Comparison of ENCODE assay signal across 9 cellular contexts in the genomic region with DNA sequence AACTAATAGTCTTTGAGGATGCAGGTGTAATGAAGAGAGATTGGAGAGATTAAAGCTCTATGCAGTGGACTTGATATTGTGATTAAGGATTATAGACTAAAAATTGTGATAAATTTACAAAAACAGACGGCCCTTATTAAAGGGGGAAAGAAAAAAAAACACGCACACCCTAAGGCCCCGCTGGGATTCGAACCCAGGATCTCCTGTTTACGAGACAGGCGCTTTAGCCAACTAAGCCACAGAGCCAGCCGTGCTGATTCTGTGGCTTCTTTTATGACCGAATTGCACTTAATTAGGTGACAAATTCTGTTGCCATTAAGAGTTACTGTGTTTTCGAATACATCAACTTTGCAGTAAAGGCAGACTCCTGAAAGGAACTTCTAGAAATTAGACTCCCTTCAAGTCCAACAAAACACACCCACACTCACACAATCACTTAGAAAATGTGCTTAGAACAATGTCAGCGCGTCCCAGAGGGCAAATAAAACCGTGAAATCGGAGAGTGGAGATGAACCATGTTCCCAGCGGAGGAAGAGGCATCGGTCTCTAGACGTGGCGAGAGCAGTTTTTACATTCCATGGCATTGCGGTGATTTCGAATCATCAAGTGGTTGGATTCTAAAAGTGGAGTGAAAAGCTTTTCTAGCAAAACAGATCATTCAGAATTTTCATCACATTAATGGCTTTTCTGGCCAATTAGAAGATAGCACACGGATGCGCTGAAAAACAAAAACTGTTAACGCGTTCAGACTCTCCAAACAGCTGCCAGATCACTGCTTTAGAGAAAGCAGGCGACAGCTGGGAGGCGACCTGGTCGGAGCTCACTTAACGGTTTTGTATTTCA.
DNase-seq lines count a peak whose midpoint lies in the region; ATAC-seq, FAIRE-seq and TF ChIP-seq lines count a peak whose summit lies in the region.
"Had no signal": no experiment of that assay in that cellular context is flagged by ENCODE, and none has a peak within 500 bp of the region (broad histone marks: within the 10 kb centered on the region; RNA-seq: fewer than 3 reads in every experiment).

No MANE protein-coding gene starts in this region.

- peak overlapping the region; percentile 48; the same call in 1 of the 2 replicates for H3K56ac ChIP-seq in IMR-90 (ENCODE audit: extremely low read depth, insufficient read depth, low read length)

- no peak overlapping the region for H3K27ac ChIP-seq in IMR-90 (ENCODE audit: insufficient read depth, low read length)

- TF ChIP-seq CTCF in IMR-90 (conservative IDR thresholded peaks at IDR 0.05; ENCODE audit: low read depth, low read length), result no peak

- H2BK120ac ChIP-seq in IMR-90 (ENCODE audit: low read depth, low read length), result peak overlapping the region; percentile 24; the same call in 1 of the 2 replicates

- no peaks in the 10 kb centered on the region for H3K4me1 ChIP-seq in IMR-90 (ENCODE audit: control insufficient read depth, insufficient read depth, low read length)
- H3K4me1 ChIP-seq in iPS-15b (ENCODE audit: control insufficient read depth, insufficient read depth, low read length), result no peaks in the 10 kb centered on the region

- peak overlapping the region; percentile 92 for H3K4me3 ChIP-seq in IMR-90 (ENCODE audit: insufficient read depth, low read depth, low read length)
- peak overlapping the region; percentile 96 for H3K4me3 ChIP-seq in iPS-15b (ENCODE audit: low read depth, low read length)

- H2AFZ ChIP-seq in IMR-90 (replicated peaks; ENCODE audit: low read length, poor library complexity), result peak overlapping the region; percentile 87

- BruUV-seq in IMR-90 (replicated peaks; lab: Mats Ljungman, UMichigan), result no TSS peak

- H3K79me1 ChIP-seq in IMR-90 (ENCODE audit: low read depth in 1 of 2, low read length in 2 of 2), result no peaks in the 10 kb centered on the region

- H2BK15ac ChIP-seq in IMR-90 (ENCODE audit: low read depth, low read length), result no peak overlapping the region

- no peak overlapping the region for H4K8ac ChIP-seq in IMR-90 (ENCODE audit: low read depth in 2 of 2, low read length in 2 of 2)

- H2AK9ac ChIP-seq in IMR-90 (replicated peaks; ENCODE audit: low read depth, low read length, poor library complexity), result peak overlapping the region; percentile 5

- intact Hi-C loops in IMR-90 (cut with micrococcal nuclease), result loop anchor here (2.0 to 5.0 kb wide), 2 partner anchors 59 to 161 kb away; no protein-coding TSS in a partner anchor

- ATAC-seq in IMR-90 (ENCODE audit: low read depth) (peak; percentile 86), GM19452 (IDR thresholded peaks at IDR 0.05; ENCODE audit: unreplicated experiment) (no peak)

- TF ChIP-seq RAD21 in IMR-90 (IDR thresholded peaks at IDR 0.05; ENCODE audit: low read length), result no peak

- H3K4me2 ChIP-seq in IMR-90 (ENCODE audit: low read depth, low read length), result peak overlapping the region; percentile 91

- H3K36me3 ChIP-seq in IMR-90 (ENCODE audit: control insufficient read depth, insufficient read depth, low read length), result no peaks in the 10 kb centered on the region
- no peaks in the 10 kb centered on the region for H3K36me3 ChIP-seq in iPS-15b (ENCODE audit: control insufficient read depth, insufficient read depth, low read length)

- peak; percentile 83 for DNase-seq in ELR (ENCODE audit: low read depth)
- DNase-seq in IMR-90, result peak; percentile 74
- DNase-seq in RCC 7860 (ENCODE audit: low spot score), result peak; percentile 73
- DNase-seq in amniotic epithelial cell (ENCODE audit: low read depth), result peak; percentile 65
- peak; percentile 66 for DNase-seq in stimulated activated CD4-positive, alpha-beta T cell treated with anti-CD3 and anti-CD28 coated beads, Interleukin-12 subunit alpha, Interleukin-12 subunit beta, amount 100 ng/mL, for 4 hours
- DNase-seq in AML-193 (lab: John Stamatoyannopoulos, UW), result no peak

- CTCF ChIA-PET in IMR-90 (lab: Yijun Ruan, JAX), result interaction anchor here (0.8 kb wide), 1 partner anchor 368 kb away, joined by 3 read pairs; no protein-coding TSS in a partner anchor

- no peak overlapping the region; the same call in 1 of the 2 replicates for H2BK20ac ChIP-seq in IMR-90 (ENCODE audit: low read depth, low read length)

- no peak overlapping the region for H4K5ac ChIP-seq in IMR-90 (ENCODE audit: low read depth, low read length)

- FAIRE-seq in RCC 7860 (lab: Jason Lieb, UNC), result peak; percentile 2
- FAIRE-seq: endometrium had no signal

- H3K4ac ChIP-seq in IMR-90 (ENCODE audit: low read depth, low read length), result no peak overlapping the region

- no peaks in the 10 kb centered on the region for H3K27me3 ChIP-seq in IMR-90 (ENCODE audit: control insufficient read depth, insufficient read depth, low read length)
- H3K27me3 ChIP-seq in iPS-15b (ENCODE audit: control insufficient read depth, insufficient read depth, low read length), result peaks cover 3% of the 10 kb centered on the region

- peak overlapping the region; percentile 21 for H2BK5ac ChIP-seq in IMR-90 (ENCODE audit: low read depth, low read length, poor library complexity, severe bottlenecking)

- no peaks in the 10 kb centered on the region for H3K9me3 ChIP-seq in IMR-90 (ENCODE audit: control insufficient read depth, insufficient read depth, low read length)
- no peaks in the 10 kb centered on the region for H3K9me3 ChIP-seq in iPS-15b (ENCODE audit: control insufficient read depth, insufficient read depth, low read length)

- POLR2A ChIA-PET in IMR-90 (lab: Charles Lee; ENCODE audit: unreplicated experiment), result interaction anchor here (0.6 kb wide), 2 partner anchors 11 to 215 kb away, joined by 3 to 6 read pairs; no protein-coding TSS in a partner anchor

- H4K91ac ChIP-seq in IMR-90 (ENCODE audit: insufficient read depth, low read depth, low read length), result no peak overlapping the region

- H3K14ac ChIP-seq in IMR-90 (replicated peaks; ENCODE audit: low read depth, low read length), result peak overlapping the region; percentile 62

- H2AK5ac ChIP-seq in IMR-90 (ENCODE audit: low read depth, low read length), result no peak overlapping the region

- H3K9me1 ChIP-seq in IMR-90 (ENCODE audit: insufficient read depth, low read length), result no peaks in the 10 kb centered on the region

- 1% methylated on average over 12 of the region's 27 CpGs; no CpG with 5 or more reads in 1 of the 2 experiments for WGBS in IMR-90 (ENCODE audit: extremely low coverage in 2 of 2, insufficient read length in 1 of 2), 2 experiments

- no peaks in the 10 kb centered on the region for H4K20me1 ChIP-seq in IMR-90 (ENCODE audit: insufficient read depth, low read length)

- dilution Hi-C loops in IMR-90 (cut with HindIII; ENCODE audit: low sequenced_read_pairs, unreplicated experiment), result no loop called here

- no peak overlapping the region for H3K18ac ChIP-seq in IMR-90 (ENCODE audit: low read depth, low read length)

- H3K9ac ChIP-seq in IMR-90 (ENCODE audit: low read depth, low read length), result peak overlapping the region; percentile 27; the same call in 1 of the 2 replicates
- H3K9ac ChIP-seq in iPS-15b (ENCODE audit: low read depth, low read length), result no peak overlapping the region

- peak overlapping the region; percentile 57; the same call in 1 of the 2 replicates for H3K23ac ChIP-seq in IMR-90 (ENCODE audit: low read depth, low read length)

- in situ Hi-C loops in IMR-90 (cut with MboI; ENCODE audit: low sequenced_read_pairs), result no loop called here

- TF ChIP-seq POLR2A in IMR-90 (IDR thresholded peaks at IDR 0.05; ENCODE audit: low read depth, low read length), result no peak

TF ChIP-seq in IMR-90, 13 proteins besides CTCF, POLR2A, EP300 and RAD21:
- TF ChIP-seq ELK1 (IDR thresholded peaks at IDR 0.05; ENCODE audit: borderline replicate concordance, low read depth, low read length), result 0 out of 2 replicates have a peak, but pooled peaks have one; percentile 14
- peak; percentile 84 for TF ChIP-seq FOS (IDR thresholded peaks at IDR 0.05; ENCODE audit: low read depth, low read length)
- TF ChIP-seq BHLHE40 (IDR thresholded peaks at IDR 0.05; ENCODE audit: low read depth, low read length), result peak; percentile 19; the same call in 1 of the 2 replicates
- TF ChIP-seq CHD1 (IDR thresholded peaks at IDR 0.05; ENCODE audit: low read depth, low read length), result no peak; the same call in 1 of the 2 replicates

Comparison
In these comparisons a context has a peak if more than half of its experiments do, and no peak if none do; other contexts are left out.
1. DNase-seq: peak in ELR (single experiment), IMR-90 (single experiment), RCC 7860 (single experiment), amniotic epithelial cell (single experiment) and stimulated activated CD4-positive, alpha-beta T cell treated with anti-CD3 and anti-CD28 coated beads, Interleukin-12 subunit alpha, Interleukin-12 subunit beta, amount 100 ng/mL, for 4 hours (single experiment); none in AML-193 (0 of 2).